In genomic region chr3:109532257-109533216, GRCh38 we compare ENCODE assay signal across 9 cellular contexts.
A peak's percentile ranks its signal among the peaks of the same experiment; 100 is the strongest.
DNase-seq lines count a peak whose midpoint lies in the region; ATAC-seq, FAIRE-seq and TF ChIP-seq lines count a peak whose summit lies in the region.
"Had no signal": no experiment of that assay in that cellular context is flagged by ENCODE, and none has a peak within 500 bp of the region (broad histone marks: within the 10 kb centered on the region; RNA-seq: fewer than 3 reads in every experiment).

No MANE protein-coding gene starts in this region.

- H3K27ac ChIP-seq in A549 (peak overlapping the region in 1 of 2 experiments; percentile 43; a peak in 3 of 6 replicates), kidney (ENCODE audit: low read depth in 2 of 2, low read length in 2 of 2) (no peak overlapping the region)
- H3K27ac ChIP-seq: epithelial cell of prostate had no signal

- H3K4me3 ChIP-seq in A549 (no peak overlapping the region), kidney (ENCODE audit: low read length in 2 of 2) (no peak overlapping the region)

- no peaks in the 10 kb centered on the region for H3K27me3 Mint-ChIP-seq in activated naive CD8-positive, alpha-beta T cell treated with anti-CD3 and anti-CD28 coated beads for 36 hours

- WGBS in A549 (ENCODE audit: missing lambda C conversion rate) = 56% methylated on average over 6 of the region's 6 CpGs

- TF ChIP-seq EP300 in A549 (IDR thresholded peaks at IDR 0.05) = no peak

- H3K9me3 ChIP-seq in A549 (no peaks in the 10 kb centered on the region), kidney (ENCODE audit: control insufficient read depth in 1 of 2, low read length in 2 of 2) (no peaks in the 10 kb centered on the region)

- TF ChIP-seq POLR2A in A549 (IDR thresholded peaks at IDR 0.05; ENCODE audit: low read length) (no peak), GM12891 (IDR thresholded peaks at IDR 0.05; ENCODE audit: low read depth, low read length) (no peak)

- no peaks in the 10 kb centered on the region for H3K4me1 Mint-ChIP-seq in activated naive CD8-positive, alpha-beta T cell treated with anti-CD3 and anti-CD28 coated beads for 36 hours
- H3K4me1 Mint-ChIP-seq in stimulated activated effector memory CD8-positive, alpha-beta T cell treated with anti-CD3 and anti-CD28 coated beads, Interleukin-12 subunit alpha, Interleukin-12 subunit beta, amount 100 ng/mL, for 72 hours = peaks cover 5% of the 10 kb centered on the region

- CTCF ChIA-PET in A549 (lab: Yijun Ruan, JAX) = interaction anchor here (0.7 to 3.1 kb wide), 10 partner anchors 9 to 1806 kb away, joined by 3 to 20 read pairs (median 3); no protein-coding TSS in a partner anchor

- no peak overlapping the region for H3K27ac Mint-ChIP-seq in activated naive CD8-positive, alpha-beta T cell treated with anti-CD3 and anti-CD28 coated beads for 36 hours
- H3K27ac Mint-ChIP-seq in stimulated activated effector memory CD8-positive, alpha-beta T cell treated with anti-CD3 and anti-CD28 coated beads, Interleukin-12 subunit alpha, Interleukin-12 subunit beta, amount 100 ng/mL, for 72 hours = no peak overlapping the region

- peak; percentile 64 for TF ChIP-seq CTCF in A549 (IDR thresholded peaks at IDR 0.05)
- TF ChIP-seq CTCF in kidney (IDR thresholded peaks at IDR 0.05; ENCODE audit: borderline replicate concordance, extremely low read depth, insufficient read depth) = peak; percentile 30
- TF ChIP-seq CTCF in GM13976 (IDR thresholded peaks at IDR 0.05; ENCODE audit: borderline replicate concordance, control extremely low read depth, extremely low read depth, insufficient read depth, missing control alignments) = no peak

- no peaks in the 10 kb centered on the region for H3K9me3 Mint-ChIP-seq in activated naive CD8-positive, alpha-beta T cell treated with anti-CD3 and anti-CD28 coated beads for 36 hours
- no peaks in the 10 kb centered on the region for H3K9me3 Mint-ChIP-seq in stimulated activated effector memory CD8-positive, alpha-beta T cell treated with anti-CD3 and anti-CD28 coated beads, Interleukin-12 subunit alpha, Interleukin-12 subunit beta, amount 100 ng/mL, for 72 hours

- no peak overlapping the region for H3K4me3 Mint-ChIP-seq in activated naive CD8-positive, alpha-beta T cell treated with anti-CD3 and anti-CD28 coated beads for 36 hours
- no peak overlapping the region for H3K4me3 Mint-ChIP-seq in stimulated activated effector memory CD8-positive, alpha-beta T cell treated with anti-CD3 and anti-CD28 coated beads, Interleukin-12 subunit alpha, Interleukin-12 subunit beta, amount 100 ng/mL, for 72 hours

- no peaks in the 10 kb centered on the region for H3K36me3 Mint-ChIP-seq in activated naive CD8-positive, alpha-beta T cell treated with anti-CD3 and anti-CD28 coated beads for 36 hours
- no peaks in the 10 kb centered on the region for H3K36me3 Mint-ChIP-seq in stimulated activated effector memory CD8-positive, alpha-beta T cell treated with anti-CD3 and anti-CD28 coated beads, Interleukin-12 subunit alpha, Interleukin-12 subunit beta, amount 100 ng/mL, for 72 hours

- H3K4me1 ChIP-seq in A549 = 0 out of 3 replicates have a peak, but pooled peaks cover 4% of the 10 kb centered on the region
- no peaks in the 10 kb centered on the region for H3K4me1 ChIP-seq in kidney (ENCODE audit: control insufficient read depth in 1 of 2, insufficient read depth in 1 of 2, low read depth in 1 of 2, low read length in 2 of 2)

- no peaks in the 10 kb centered on the region for H3K36me3 ChIP-seq in kidney (ENCODE audit: control insufficient read depth in 1 of 2, insufficient read depth in 2 of 2, low read length in 2 of 2)

- TF ChIP-seq RAD21 in A549 (conservative IDR thresholded peaks at IDR 0.05 in 1 of 2, IDR thresholded peaks at IDR 0.05 in 1 of 2) = peak; percentile 85 to 89

- no peak for FAIRE-seq in A549 (lab: Jason Lieb, UNC)
- FAIRE-seq in GM12891 (lab: Jason Lieb, UNC) = peak; percentile 23
- FAIRE-seq in kidney (lab: Jason Lieb, UNC) = no peak

- in situ Hi-C loops in GM13976 (cut with MboI; ENCODE audit: low sequenced_read_pairs, unreplicated experiment) = no loop called here

- no peak overlapping the region for H3K9ac ChIP-seq in kidney (ENCODE audit: low read length in 2 of 2)

- POLR2A ChIA-PET in A549 (lab: Yijun Ruan, JAX) = no interaction called here

- DNase-seq in A549 (ENCODE audit: low read depth in 1 of 2, low spot score in 1 of 2) (peak in 1 of 2 experiments; percentile 81), GM12891 (ENCODE audit: insufficient read length, low spot score) (no peak), OCI-M1 (lab: John Stamatoyannopoulos, UW) (peak; percentile 65), kidney (no peak), NCI-H345 treated with DMSO at 0.1 percent for 48 hours (lab: John Stamatoyannopoulos, UW; ENCODE audit: unreplicated experiment) (no peak), GM13976 (ENCODE audit: low spot score) (no peak)
- peak; percentile 28 for DNase-seq in activated naive CD8-positive, alpha-beta T cell treated with anti-CD3 and anti-CD28 coated beads for 36 hours
- DNase-seq in stimulated activated effector memory CD8-positive, alpha-beta T cell treated with anti-CD3 and anti-CD28 coated beads, Interleukin-12 subunit alpha, Interleukin-12 subunit beta, amount 100 ng/mL, for 72 hours (ENCODE audit: low spot score in 2 of 2) = no peak

- intact Hi-C loops in kidney (cut with DNase I) = no loop called here

- H3K4me2 ChIP-seq in A549 = no peak overlapping the region

- ATAC-seq in A549 = peak; percentile 70 to 92
- peak; percentile 66 for ATAC-seq in stimulated activated effector memory CD8-positive, alpha-beta T cell treated with anti-CD3 and anti-CD28 coated beads, Interleukin-12 subunit alpha, Interleukin-12 subunit beta, amount 100 ng/mL, for 72 hours

TF ChIP-seq in A549, 52 proteins besides CTCF, POLR2A, EP300 and RAD21:
- TF ChIP-seq KDM5A (IDR thresholded peaks at IDR 0.05) (no peak), REST (IDR thresholded peaks at IDR 0.05) (no peak), SMC3 (IDR thresholded peaks at IDR 0.05) (peak; percentile 77), CBX8 (IDR thresholded peaks at IDR 0.05) (no peak), CEBPB (IDR thresholded peaks at IDR 0.05) (peak; percentile 49 to 83; a peak in 2 of 4 replicates)

TF ChIP-seq in GM12891, 5 proteins besides CTCF, POLR2A, EP300 and RAD21:
- TF ChIP-seq TAF1 (IDR thresholded peaks at IDR 0.05; ENCODE audit: low read depth, low read length) (no peak), SPI1 (IDR thresholded peaks at IDR 0.05; ENCODE audit: low read depth, low read length) (no peak), POLR2AphosphoS5 (IDR thresholded peaks at IDR 0.05; ENCODE audit: low read depth, low read length) (no peak), PAX5 (IDR thresholded peaks at IDR 0.05; ENCODE audit: insufficient read depth, low read length, severe bottlenecking) (no peak), POU2F2 (IDR thresholded peaks at IDR 0.05; ENCODE audit: low read depth, low read length) (no peak)

Comparison
In these comparisons a context has a peak if more than half of its experiments do, and no peak if none do; other contexts are left out.
1. DNase-seq: peak in OCI-M1 (single experiment) and activated naive CD8-positive, alpha-beta T cell treated with anti-CD3 and anti-CD28 coated beads for 36 hours (single experiment); none in GM12891 (single experiment), kidney (single experiment), stimulated activated effector memory CD8-positive, alpha-beta T cell treated with anti-CD3 and anti-CD28 coated beads, Interleukin-12 subunit alpha, Interleukin-12 subunit beta, amount 100 ng/mL, for 72 hours (0 of 2), NCI-H345 treated with DMSO at 0.1 percent for 48 hours (single experiment) and GM13976 (single experiment).